8 cellular contexts compared by ENCODE assay signal in genomic region chr1:200738348-200738732, GRCh38. TPM values are rescaled to one million over a fixed set of nuclear protein-coding genes. Genes with fewer than 3 reads are reported as not detected.
DNase-seq lines count a peak whose midpoint lies in the region; ATAC-seq, FAIRE-seq and TF ChIP-seq lines count a peak whose summit lies in the region.

No MANE protein-coding gene starts in this region.

- H3K4me3 ChIP-seq in GM06990 (replicated peaks; ENCODE audit: low read depth, low read length) (peak overlapping the region; percentile 93), NT2/D1 (ENCODE audit: insufficient read length, low read depth) (peak overlapping the region; percentile 29), pancreas (peak overlapping the region in 3 of 4 donors; percentile 71 to 87 (median 80))

- H3K4me1 Mint-ChIP-seq in endothelial cell (ENCODE audit: unreplicated experiment), result peaks cover 15% of the 10 kb centered on the region

- no peak for FAIRE-seq in pancreas (lab: Jason Lieb, UNC)

- intact Hi-C loops in pancreas (cut with DNase I), result no loop called here

- peak overlapping the region; percentile 73 for H3K9ac ChIP-seq in NT2/D1 (ENCODE audit: insufficient read length, low read depth)

- no peaks in the 10 kb centered on the region for H3K4me1 ChIP-seq in NT2/D1 (ENCODE audit: insufficient read depth, insufficient read length)
- H3K4me1 ChIP-seq in pancreas, result peaks cover 0 to 32% (median 10%) of the 10 kb centered on the region in 3 donors

- ATAC-seq in pancreas (no peak), HG03442 (IDR thresholded peaks at IDR 0.05; ENCODE audit: unreplicated experiment) (no peak)

- no peaks in the 10 kb centered on the region for H3K9me3 Mint-ChIP-seq in endothelial cell (ENCODE audit: unreplicated experiment)

- peaks cover 7% of the 10 kb centered on the region for H3K36me3 Mint-ChIP-seq in endothelial cell (ENCODE audit: low read depth, unreplicated experiment)

- TF ChIP-seq CTCF in GM06990 (IDR thresholded peaks at IDR 0.05; ENCODE audit: insufficient read depth, low read length, poor library complexity, severe bottlenecking) (no peak), endothelial cell (IDR thresholded peaks at IDR 0.05; ENCODE audit: unreplicated experiment) (no peak), pancreas (IDR thresholded peaks at IDR 0.05) (no peak)

- H3K36me3 ChIP-seq in GM06990 (ENCODE audit: control insufficient read depth, insufficient read depth, low read length), result no peaks in the 10 kb centered on the region
- H3K36me3 ChIP-seq in NT2/D1 (ENCODE audit: insufficient read depth, insufficient read length, low read length), result peaks cover 15% of the 10 kb centered on the region
- no peaks in the 10 kb centered on the region for H3K36me3 ChIP-seq in pancreas

- H3K9me3 ChIP-seq in NT2/D1 (ENCODE audit: insufficient read depth, low read length) (no peaks in the 10 kb centered on the region), pancreas (no peaks in the 10 kb centered on the region)

- peaks cover 11% of the 10 kb centered on the region for H3K27me3 Mint-ChIP-seq in endothelial cell (ENCODE audit: unreplicated experiment)

- no peak for DNase-seq in GM06990 (ENCODE audit: extremely low read depth, insufficient read length)
- DNase-seq in NT2/D1 (ENCODE audit: low read depth, low spot score), result no peak
- no peak for DNase-seq in endothelial cell (ENCODE audit: low spot score)
- DNase-seq in pancreas, result no peak
- no peak for DNase-seq in activated effector memory CD4-positive, alpha-beta T cell treated with Interleukin-2 at 50 U/mL for 16 hours
- DNase-seq in HUDEP-2 (lab: John Stamatoyannopoulos, UW; ENCODE audit: unreplicated experiment in 76 of 76), result no peak
- no peak for DNase-seq in NCI-H345 (lab: John Stamatoyannopoulos, UW)

- peak overlapping the region in 3 of 4 donors; percentile 51 to 98 (median 96) for H3K27ac ChIP-seq in pancreas

- H3K27me3 ChIP-seq in GM06990 (replicated peaks; ENCODE audit: control insufficient read depth, insufficient read depth, low read length), result no peaks in the 10 kb centered on the region
- peaks cover 9% of the 10 kb centered on the region for H3K27me3 ChIP-seq in NT2/D1 (ENCODE audit: insufficient read depth, insufficient read length)
- no peaks in the 10 kb centered on the region for H3K27me3 ChIP-seq in pancreas

- H3K27ac Mint-ChIP-seq in endothelial cell (ENCODE audit: unreplicated experiment), result peak overlapping the region; percentile 96

- H3K4me3 Mint-ChIP-seq in endothelial cell (ENCODE audit: unreplicated experiment), result peak overlapping the region; percentile 94

- 3% methylated on average over 8 of the region's 8 CpGs for WGBS in pancreas, 2 donors

RNA-seq across cellular contexts. Expression of gene CAMSAP2, which starts 0.4 kb away (rescaled TPM):
- total RNA-seq in endothelial cell (ENCODE audit: unreplicated experiment) (39.5 TPM), pancreas (10 to 100 TPM in 1 of 6 donors, 1 to 10 TPM in 5; 3.5 to 10.3 (median 5.0) TPM)
- 1 to 10 TPM; 2.7 to 4.7 TPM for polyA plus RNA-seq in pancreas

Comparison
In these comparisons a context has a peak if more than half of its experiments do, and no peak if none do; other contexts are left out.
1. H3K4me3 ChIP-seq: peak in every context shown above with its lines; median percentile 93 in GM06990; 80 in pancreas; 29 in NT2/D1.